22 cellular contexts compared by ENCODE assay signal in the genomic region with DNA sequence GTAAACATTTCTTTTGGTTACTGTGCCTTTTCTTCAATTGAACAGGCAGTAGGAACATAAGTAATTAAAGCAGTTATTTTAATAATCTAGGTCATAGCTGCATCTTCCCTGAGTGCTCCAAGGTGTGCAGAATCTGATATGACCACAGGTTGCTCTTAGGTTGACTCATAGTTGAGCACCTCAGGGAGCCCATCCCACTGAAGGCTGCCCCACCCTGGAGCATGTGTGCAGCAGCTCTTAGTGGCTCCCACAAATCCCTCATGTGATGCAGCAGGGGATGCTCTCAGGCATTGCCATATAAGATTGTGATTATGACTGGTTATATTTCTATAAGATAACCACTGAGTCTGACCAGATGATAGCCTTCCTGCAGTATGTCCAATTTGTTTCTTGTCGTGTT.
DNase-seq lines count a peak whose midpoint lies in the region; ATAC-seq, FAIRE-seq and TF ChIP-seq lines count a peak whose summit lies in the region.
"Had no signal": no experiment of that assay in that cellular context is flagged by ENCODE, and none has a peak within 500 bp of the region (broad histone marks: within the 10 kb centered on the region; RNA-seq: fewer than 3 reads in every experiment).

No MANE protein-coding gene starts in this region.

- H3K79me2 ChIP-seq in K562 (ENCODE audit: control insufficient read depth, insufficient read depth, low read length) (no peaks in the 10 kb centered on the region), hepatocyte (no peaks in the 10 kb centered on the region)

- no peak for TF ChIP-seq RAD21 in K562 (CRISPR knock-in tag; conservative IDR thresholded peaks at IDR 0.05 in 1 of 2, IDR thresholded peaks at IDR 0.05 in 1 of 2)

- no peak for TF ChIP-seq POLR2A in K562 (conservative IDR thresholded peaks at IDR 0.05)

- no peak overlapping the region for H3K9ac ChIP-seq in K562 (ENCODE audit: insufficient read depth in 1 of 2, low read depth in 2 of 2, low read length in 2 of 2)

- no peaks in the 10 kb centered on the region for H3K36me3 ChIP-seq in K562 (ENCODE audit: control insufficient read depth, insufficient read depth, low read length)
- H3K36me3 ChIP-seq in mucosa of descending colon (ENCODE audit: low read depth) = no peaks in the 10 kb centered on the region
- H3K36me3 ChIP-seq in hepatocyte (replicated peaks; ENCODE audit: insufficient read depth, low read depth) = no peaks in the 10 kb centered on the region

- no peak overlapping the region for H2AFZ ChIP-seq in K562 (ENCODE audit: low read depth, low read length)
- H2AFZ ChIP-seq in hepatocyte = no peak overlapping the region
- H2AFZ ChIP-seq: GM23338 had no signal

- peak; percentile 1 for DNase-seq in HEK293T (ENCODE audit: extremely low spot score)
- no peak for DNase-seq in K562 (ENCODE audit: extremely low read depth in 1 of 4, low spot score in 3 of 4)
- DNase-seq in mucosa of descending colon = no peak
- no peak for DNase-seq in hepatocyte (ENCODE audit: low spot score)
- DNase-seq in NCI-H774 (lab: John Stamatoyannopoulos, UW) = no peak
- DNase-seq: ACHN; AML-193; Caco-2; CD4-positive, alpha-beta T cell; HCEC 1CT; HFFc6 had no signal

- H3K9me3 ChIP-seq in K562 (replicated peaks; ENCODE audit: control insufficient read depth, insufficient read depth, low read depth, low read length) = no peaks in the 10 kb centered on the region
- H3K9me3 ChIP-seq in mucosa of descending colon = no peaks in the 10 kb centered on the region
- H3K9me3 ChIP-seq in hepatocyte (ENCODE audit: low read depth) = no peaks in the 10 kb centered on the region
- H3K9me3 ChIP-seq: Caco-2 had no signal

- H3K4me3 ChIP-seq in K562 (no peak overlapping the region), mucosa of descending colon (no peak overlapping the region), hepatocyte (no peak overlapping the region)
- H3K4me3 ChIP-seq: GM23338 had no signal

- CTCF ChIA-PET in HEK293T (lab: Yijun Ruan, JAX) (interaction anchor here (0.5 kb wide), 1 partner anchor 169 kb away, joined by 3 read pairs; no protein-coding TSS in a partner anchor), K562 (lab: Yijun Ruan, JAX; ENCODE audit: low intra/inter-chr PET ratio) (no interaction called here)

- H3K27ac ChIP-seq in K562 (ENCODE audit: extremely low read depth, low read depth, low read length) (no peak overlapping the region), hepatocyte (no peak overlapping the region)
- H3K27ac ChIP-seq: C4-2B had no signal

- H3K4me2 ChIP-seq in K562 (ENCODE audit: insufficient read depth, low read length) = no peak overlapping the region
- H3K4me2 ChIP-seq in hepatocyte = no peak overlapping the region
- H3K4me2 ChIP-seq: GM23338 had no signal

- H4K20me1 ChIP-seq in K562 (replicated peaks; ENCODE audit: control insufficient read depth, insufficient read depth, low read length) (no peaks in the 10 kb centered on the region), hepatocyte (ENCODE audit: insufficient read depth, poor library complexity, severe bottlenecking) (no peaks in the 10 kb centered on the region)

- H3K27me3 ChIP-seq in K562 (ENCODE audit: control insufficient read depth in 2 of 2, insufficient read depth in 2 of 2, low read length in 2 of 2) (no peaks in the 10 kb centered on the region), hepatocyte (no peaks in the 10 kb centered on the region)

- intact Hi-C loops in K562 (cut with micrococcal nuclease) = no loop called here
- intact Hi-C loops in mucosa of descending colon (cut with DNase I, micrococcal nuclease) = no loop called here

- H3K9me1 ChIP-seq in K562 (ENCODE audit: control insufficient read depth, insufficient read depth, low read length) = no peaks in the 10 kb centered on the region

- WGBS in K562 (ENCODE audit: insufficient coverage, low coverage, missing lambda C conversion rate) = 86% methylated on average over 1 of the region's 1 CpG
- WGBS in hepatocyte (ENCODE audit: low lambda C conversion rate, missing lambda C conversion rate) = 79% methylated on average over 1 of the region's 1 CpG

- H3K4me1 ChIP-seq in K562 (replicated peaks in 1 of 2; ENCODE audit: control insufficient read depth in 2 of 2, insufficient read depth in 2 of 2, low read length in 2 of 2) (peaks cover 4 to 18% of the 10 kb centered on the region in 2 experiments; a peak in 4 of 5 replicates), mucosa of descending colon (ENCODE audit: low read depth) (no peaks in the 10 kb centered on the region), hepatocyte (ENCODE audit: insufficient read depth) (no peaks in the 10 kb centered on the region)
- H3K4me1 ChIP-seq: Caco-2 had no signal

- TF ChIP-seq CTCF in K562 (IDR thresholded peaks at IDR 0.05 in 2 of 3, conservative IDR thresholded peaks at IDR 0.05 in 1 of 3; ENCODE audit: insufficient read depth in 2 of 3, low read depth in 1 of 3, low read length in 3 of 3) (no peak), mucosa of descending colon (IDR thresholded peaks at IDR 0.05) (no peak), hepatocyte (IDR thresholded peaks at IDR 0.05; ENCODE audit: poor library complexity) (no peak)

- no peak for TF ChIP-seq EP300 in K562 (IDR thresholded peaks at IDR 0.05; ENCODE audit: low read length)

- POLR2A ChIA-PET in HEK293T (lab: Yijun Ruan, JAX) = no interaction called here
- POLR2A ChIA-PET in K562 (lab: Yijun Ruan, JAX) = interaction anchor here (0.6 to 0.8 kb wide), 2 partner anchors 20 to 268 kb away, joined by 3 to 4 read pairs; no protein-coding TSS in a partner anchor

- H3K9me2 ChIP-seq in hepatocyte (replicated peaks; ENCODE audit: insufficient read depth) = no peaks in the 10 kb centered on the region

- no peak for FAIRE-seq in K562 (lab: Jason Lieb, UNC)
- FAIRE-seq: D721Med, G401.6, GM12891, GM18507, H54, HepG2 had no signal

- no TSS peak for BruUV-seq in K562 (replicated peaks; lab: Mats Ljungman, UMichigan)

- in situ Hi-C loops in K562 (cut with MboI) = no loop called here

- peak; percentile 34; the same call in 1 of the 3 replicates for ATAC-seq in K562
- ATAC-seq in esophagus mucosa = peak; percentile 58
- peak; percentile 21 for ATAC-seq in mucosa of descending colon
- ATAC-seq in HG03520 (IDR thresholded peaks at IDR 0.05; ENCODE audit: unreplicated experiment) = no peak
- ATAC-seq in GM19328 (IDR thresholded peaks at IDR 0.05; ENCODE audit: unreplicated experiment) = no peak
- ATAC-seq: GM23338, HepG2 had no signal

TF ChIP-seq in HEK293T, 16 proteins besides CTCF, POLR2A, EP300 and RAD21:
- TF ChIP-seq ARNT (IDR thresholded peaks at IDR 0.05) = no peak
- no peak for TF ChIP-seq TARDBP (IDR thresholded peaks at IDR 0.05)
- TF ChIP-seq ELF4 (IDR thresholded peaks at IDR 0.05) = no peak
- no peak for TF ChIP-seq FOXM1 (IDR thresholded peaks at IDR 0.05; ENCODE audit: borderline replicate concordance)
- no peak for TF ChIP-seq CTBP1 (IDR thresholded peaks at IDR 0.05; ENCODE audit: borderline replicate concordance)
- no peak for TF ChIP-seq SUZ12 (IDR thresholded peaks at IDR 0.05)
- TF ChIP-seq NFRKB (IDR thresholded peaks at IDR 0.05) = no peak
- no peak for TF ChIP-seq SP1 (IDR thresholded peaks at IDR 0.05)
- TF ChIP-seq BHLHE40 (IDR thresholded peaks at IDR 0.05; ENCODE audit: borderline replicate concordance) = no peak
- no peak for TF ChIP-seq FOXK2 (IDR thresholded peaks at IDR 0.05)
- no peak for TF ChIP-seq L3MBTL2 (conservative IDR thresholded peaks at IDR 0.05)
- no peak for TF ChIP-seq FOXA1 (IDR thresholded peaks at IDR 0.05)
- no peak for TF ChIP-seq HDGF (IDR thresholded peaks at IDR 0.05; ENCODE audit: borderline replicate concordance)
- no peak for TF ChIP-seq LEF1 (IDR thresholded peaks at IDR 0.05; ENCODE audit: borderline replicate concordance)
- no peak for TF ChIP-seq ZNF384 (IDR thresholded peaks at IDR 0.05)
- no peak for TF ChIP-seq PKNOX1 (IDR thresholded peaks at IDR 0.05)

TF ChIP-seq in K562, 482 proteins besides CTCF, POLR2A, EP300 and RAD21 (continues in another document):
- TF ChIP-seq, protein P1, sequence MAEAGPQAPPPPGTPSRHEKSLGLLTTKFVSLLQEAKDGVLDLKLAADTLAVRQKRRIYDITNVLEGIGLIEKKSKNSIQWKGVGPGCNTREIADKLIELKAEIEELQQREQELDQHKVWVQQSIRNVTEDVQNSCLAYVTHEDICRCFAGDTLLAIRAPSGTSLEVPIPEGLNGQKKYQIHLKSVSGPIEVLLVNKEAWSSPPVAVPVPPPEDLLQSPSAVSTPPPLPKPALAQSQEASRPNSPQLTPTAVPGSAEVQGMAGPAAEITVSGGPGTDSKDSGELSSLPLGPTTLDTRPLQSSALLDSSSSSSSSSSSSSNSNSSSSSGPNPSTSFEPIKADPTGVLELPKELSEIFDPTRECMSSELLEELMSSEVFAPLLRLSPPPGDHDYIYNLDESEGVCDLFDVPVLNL (CRISPR knock-in tag; IDR thresholded peaks at IDR 0.05; ENCODE audit: low read depth) = no peak
- TF ChIP-seq ZNF12 (CRISPR knock-in tag; IDR thresholded peaks at IDR 0.05) (no peak), RBM15 (IDR thresholded peaks at IDR 0.05; ENCODE audit: insufficient read depth, low read length) (no peak), MEIS2 (IDR thresholded peaks at IDR 0.05; ENCODE audit: partially characterized antibody) (no peak), EZH2 (IDR thresholded peaks at IDR 0.05; ENCODE audit: borderline replicate concordance, low read depth, low read length) (no peak), HNRNPUL1 (IDR thresholded peaks at IDR 0.05; ENCODE audit: low read length) (no peak), MCM2 (IDR thresholded peaks at IDR 0.05; ENCODE audit: low read depth) (no peak), ZNF740 (CRISPR knock-in tag; IDR thresholded peaks at IDR 0.05) (no peak), ZNF740 (tag; IDR thresholded peaks at IDR 0.05) (no peak)
- TF ChIP-seq, protein P2, sequence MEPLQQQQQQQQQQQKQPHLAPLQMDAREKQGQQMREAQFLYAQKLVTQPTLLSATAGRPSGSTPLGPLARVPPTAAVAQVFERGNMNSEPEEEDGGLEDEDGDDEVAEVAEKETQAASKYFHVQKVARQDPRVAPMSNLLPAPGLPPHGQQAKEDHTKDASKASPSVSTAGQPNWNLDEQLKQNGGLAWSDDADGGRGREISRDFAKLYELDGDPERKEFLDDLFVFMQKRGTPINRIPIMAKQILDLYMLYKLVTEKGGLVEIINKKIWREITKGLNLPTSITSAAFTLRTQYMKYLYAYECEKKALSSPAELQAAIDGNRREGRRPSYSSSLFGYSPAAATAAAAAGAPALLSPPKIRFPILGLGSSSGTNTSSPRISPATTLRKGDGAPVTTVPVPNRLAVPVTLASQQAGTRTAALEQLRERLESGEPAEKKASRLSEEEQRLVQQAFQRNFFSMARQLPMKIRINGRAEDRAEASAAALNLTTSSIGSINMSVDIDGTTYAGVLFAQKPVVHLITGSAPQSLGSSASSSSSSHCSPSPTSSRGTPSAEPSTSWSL (CRISPR knock-in tag; IDR thresholded peaks at IDR 0.05; ENCODE audit: borderline replicate concordance) = no peak

Comparison
In these comparisons a context has a peak if more than half of its experiments do, and no peak if none do; other contexts are left out.
1. ATAC-seq: peak in K562 (single experiment), esophagus mucosa (single experiment) and mucosa of descending colon (single experiment); none in HG03520 (single experiment) and GM19328 (single experiment).